In genomic region chr14:94056579-94057308, GRCh38 we compare ENCODE assay signal across 11 cellular contexts. TPM values are rescaled to one million over a fixed set of nuclear protein-coding genes. Genes with fewer than 3 reads are reported as not detected.
DNase-seq lines count a peak whose midpoint lies in the region; ATAC-seq and TF ChIP-seq lines count a peak whose summit lies in the region.
"Had no signal": no experiment of that assay in that cellular context is flagged by ENCODE, and none has a peak within 500 bp of the region (broad histone marks: within the 10 kb centered on the region; RNA-seq: fewer than 3 reads in every experiment).

No MANE protein-coding gene starts in this region.

- H3K4me2 ChIP-seq in smooth muscle cell: no peak overlapping the region

- no peaks in the 10 kb centered on the region for H3K79me2 ChIP-seq in smooth muscle cell (ENCODE audit: low read depth)

- H3K27ac ChIP-seq in smooth muscle cell (ENCODE audit: low read depth): no peak overlapping the region
- H3K27ac ChIP-seq: cardiac muscle cell, left ventricle myocardium inferior had no signal

- H3K4me3 ChIP-seq in choroid plexus epithelial cell (ENCODE audit: low read depth, low read length) (no peak overlapping the region), MG63 (no peak overlapping the region), smooth muscle cell (no peak overlapping the region)
- H3K4me3 ChIP-seq: cardiac muscle cell, left ventricle myocardium inferior had no signal

- DNase-seq in COLO829 (ENCODE audit: low spot score) (peak; percentile 50), choroid plexus epithelial cell (ENCODE audit: low read depth) (peak; percentile 53), MG63 (no peak), DMS153 treated with DMSO at 0.1 percent for 48 hours (lab: John Stamatoyannopoulos, UW; ENCODE audit: unreplicated experiment) (no peak), smooth muscle cell (lab: John Stamatoyannopoulos, UW; ENCODE audit: unreplicated experiment) (no peak)
- DNase-seq in central memory CD4-positive, alpha-beta T cell: no peak
- DNase-seq: IMR-90, left ventricle myocardium inferior had no signal

- no peaks in the 10 kb centered on the region for H3K27me3 ChIP-seq in MG63
- no peaks in the 10 kb centered on the region for H3K27me3 ChIP-seq in smooth muscle cell (ENCODE audit: low read depth)
- H3K27me3 ChIP-seq: cardiac muscle cell had no signal

- peaks cover 39% of the 10 kb centered on the region for H4K20me1 ChIP-seq in smooth muscle cell (ENCODE audit: low read depth)

- ATAC-seq in GM19397 (IDR thresholded peaks at IDR 0.05; ENCODE audit: unreplicated experiment): peak; percentile 56
- ATAC-seq in HG03196 (IDR thresholded peaks at IDR 0.05; ENCODE audit: unreplicated experiment): peak; percentile 63

- peaks cover 28% of the 10 kb centered on the region for H3K36me3 ChIP-seq in MG63
- peaks cover 26% of the 10 kb centered on the region for H3K36me3 ChIP-seq in smooth muscle cell (ENCODE audit: low read depth)

- no peaks in the 10 kb centered on the region for H3F3A ChIP-seq in smooth muscle cell (ENCODE audit: low read depth)

- H2AFZ ChIP-seq in smooth muscle cell (ENCODE audit: low read depth): no peak overlapping the region

- WGBS in smooth muscle cell (ENCODE audit: low lambda C conversion rate): 94% methylated on average over 6 of the region's 6 CpGs

- no peak for TF ChIP-seq CTCF in choroid plexus epithelial cell (conservative IDR thresholded peaks at IDR 0.05; ENCODE audit: low read depth, low read length)
- no peak for TF ChIP-seq CTCF in smooth muscle cell (IDR thresholded peaks at IDR 0.05; ENCODE audit: borderline replicate concordance, insufficient read depth, poor library complexity, severe bottlenecking)

- no peak overlapping the region for H3K9ac ChIP-seq in smooth muscle cell (ENCODE audit: low read depth)

- H3K9me3 ChIP-seq in MG63 (no peaks in the 10 kb centered on the region), smooth muscle cell (replicated peaks; ENCODE audit: low read depth) (no peaks in the 10 kb centered on the region)
- H3K9me3 ChIP-seq: left ventricle myocardium inferior had no signal

- H3K4me1 ChIP-seq in smooth muscle cell (ENCODE audit: low read depth): no peaks in the 10 kb centered on the region

RNA-seq across cellular contexts. Expression of gene DDX24, which starts 24.3 kb away (rescaled TPM):
- 83.6 and 92.6 TPM in 2 replicates for total RNA-seq in MG63 (2014; rRNA removed; shearing (Covaris generic); ENCODE audit: low replicate concordance)
- total RNA-seq in smooth muscle cell: 117 and 151 TPM in 2 replicates
- polyA plus RNA-seq in smooth muscle cell: 118 and 127 TPM in 2 replicates

RNA-seq across cellular contexts. Expression of gene IFI27L1, which starts 24.4 kb away (rescaled TPM):
- total RNA-seq in MG63 (2014; rRNA removed; shearing (Covaris generic); ENCODE audit: low replicate concordance): 1.5 and 16.5 TPM in 2 replicates
- total RNA-seq in smooth muscle cell: 2.9 and 14.7 TPM in 2 replicates
- polyA plus RNA-seq in smooth muscle cell: 38.0 and 38.2 TPM in 2 replicates

RNA-seq across cellular contexts. Expression of gene OTUB2, which starts 30.6 kb away (rescaled TPM):
- 0.63 and 1.2 TPM in 2 replicates for total RNA-seq in MG63 (2014; rRNA removed; shearing (Covaris generic); ENCODE audit: low replicate concordance)
- 2.4 and 5.1 TPM in 2 replicates for total RNA-seq in smooth muscle cell
- 1.7 and 4.0 TPM in 2 replicates for polyA plus RNA-seq in smooth muscle cell

RNA-seq across cellular contexts. Expression of gene IFI27, which starts 53.8 kb away (rescaled TPM):
- total RNA-seq in MG63 (2014; rRNA removed; shearing (Covaris generic); ENCODE audit: low replicate concordance): 57.0 and 109 TPM in 2 replicates
- total RNA-seq in smooth muscle cell: 0.13 and 0.40 TPM in 2 replicates
- 3.1 TPM in 2 replicates for polyA plus RNA-seq in smooth muscle cell

RNA-seq across cellular contexts. Expression of gene CCDC197, which starts 59.6 kb away (rescaled TPM):
- total RNA-seq in MG63 (2014; rRNA removed; shearing (Covaris generic); ENCODE audit: low replicate concordance): not detected in 2 replicates
- total RNA-seq in smooth muscle cell: not detected in 2 replicates
- not detected in 2 replicates for polyA plus RNA-seq in smooth muscle cell
- total RNA-seq: cardiac muscle cell, IMR-90 had no signal
- polyA plus RNA-seq: cardiac muscle cell, IMR-90 had no signal

Comparison
In these comparisons a context has a peak if more than half of its experiments do, and no peak if none do; other contexts are left out.
1. DNase-seq: peak in COLO829 (single experiment) and choroid plexus epithelial cell (single experiment); none in MG63 (single experiment), central memory CD4-positive, alpha-beta T cell (single experiment), DMS153 treated with DMSO at 0.1 percent for 48 hours (single experiment) and smooth muscle cell (single experiment).